ENCODE assay signal across 18 cellular contexts in genomic region chrX:4844376-4844775, GRCh38.
"Had no signal": no experiment of that assay in that cellular context is flagged by ENCODE, and none has a peak within 500 bp of the region (broad histone marks: within the 10 kb centered on the region; RNA-seq: fewer than 3 reads in every experiment).

No MANE protein-coding gene starts in this region.

- H3K27me3 ChIP-seq: adrenal gland, ascending aorta, brain microvascular endothelial cell, heart right ventricle, right atrium auricular region had no signal

- H3K27me3 Mint-ChIP-seq: activated naive CD8-positive, alpha-beta T cell; central memory CD8-positive, alpha-beta T cell; T-cell had no signal

- H3K27ac ChIP-seq: adrenal gland, ascending aorta, brain microvascular endothelial cell, heart right ventricle, left ventricle myocardium inferior, psoas muscle, right atrium auricular region had no signal

- H3K4me3 ChIP-seq: adrenal gland, ascending aorta, heart right ventricle, left ventricle myocardium inferior, psoas muscle, right atrium auricular region had no signal

- H3K4me3 Mint-ChIP-seq: activated naive CD8-positive, alpha-beta T cell; activated T-cell treated with anti-CD3 and anti-CD28 coated beads, Interleukin-2, amount 50 U/mL, for 4 hours; central memory CD8-positive, alpha-beta T cell; natural killer cell; T-cell; T-helper 2 cell treated with Interferon-gamma antibody and Interleukin-4, amounts not matched to agents 5 μg/mL and 100 μg/mL, for 36 hours had no signal

- DNase-seq: activated CD4-positive, alpha-beta T cell treated with anti-CD3 and anti-CD28 coated beads for 1 hour; activated naive CD4-positive, alpha-beta T cell; activated T-cell treated with anti-CD3 and anti-CD28 coated beads, Interleukin-2, amount 50 U/mL, for 4 hours; adrenal gland; brain microvascular endothelial cell; heart right ventricle; left ventricle myocardium inferior; natural killer cell; psoas muscle; stimulated activated CD4-positive, alpha-beta T cell treated with anti-CD3 and anti-CD28 coated beads, Interleukin-4, amount 100 ng/mL, for 24 hours; stimulated activated naive CD4-positive, alpha-beta T cell treated with Interleukin-2 at 50 U/mL for 16 hours; T-cell had no signal

- H3K4me1 ChIP-seq: adrenal gland, ascending aorta, heart right ventricle, left ventricle myocardium inferior, psoas muscle, right atrium auricular region had no signal

- ATAC-seq: activated T-cell treated with anti-CD3 and anti-CD28 coated beads, Interleukin-2, amount 50 U/mL, for 4 hours; heart right ventricle; natural killer cell; psoas muscle; T-cell had no signal

- H3K9me3 ChIP-seq: adrenal gland, ascending aorta, left ventricle myocardium inferior, psoas muscle, right atrium auricular region had no signal

- H3K4me1 Mint-ChIP-seq: central memory CD8-positive, alpha-beta T cell; natural killer cell; T-cell had no signal

- H3K36me3 ChIP-seq: adrenal gland, ascending aorta, brain microvascular endothelial cell, heart right ventricle, left ventricle myocardium inferior, right atrium auricular region had no signal

- H3K36me3 Mint-ChIP-seq: activated naive CD8-positive, alpha-beta T cell; T-cell had no signal

- H3K27ac Mint-ChIP-seq: activated naive CD8-positive, alpha-beta T cell; activated T-helper 2 cell treated with anti-CD3 and anti-CD28 coated beads, Interferon-gamma antibody, Interleukin-2, Interleukin-4, amounts not matched to agents 10 μg/mL and 5 μg/mL and 100 μg/mL, durations not matched to agents 14 hours and 24 hours and 36 hours; natural killer cell; T-cell; T-helper 2 cell treated with Interferon-gamma antibody and Interleukin-4, amounts not matched to agents 5 μg/mL and 100 μg/mL, for 36 hours had no signal
